1 cellular context compared by ENCODE assay signal in the genomic region with DNA sequence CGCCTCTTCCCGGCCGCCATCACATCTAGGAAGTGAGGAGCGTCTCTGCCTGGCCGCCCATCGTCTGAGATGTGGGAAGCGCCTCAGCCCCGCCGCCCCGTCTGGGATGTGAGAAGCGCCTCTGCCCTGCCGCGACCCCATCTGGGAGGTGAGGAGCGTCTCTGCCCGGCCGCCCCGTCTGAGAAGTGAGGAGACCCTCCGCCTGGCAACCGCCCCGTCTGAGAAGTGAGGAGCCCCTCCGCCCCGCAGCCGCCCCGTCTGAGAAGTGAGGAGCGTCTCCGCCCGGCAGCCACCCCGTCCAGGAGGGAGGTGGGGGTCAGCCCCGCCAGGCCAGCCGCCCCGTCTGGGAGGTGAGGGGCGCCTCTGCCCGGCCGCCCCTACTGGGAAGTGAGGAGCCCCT. TPM values are rescaled to one million over a fixed set of nuclear protein-coding genes. Genes with fewer than 3 reads are reported as not detected.
"Had no signal": no experiment of that assay in that cellular context is flagged by ENCODE, and none has a peak within 500 bp of the region (broad histone marks: within the 10 kb centered on the region; RNA-seq: fewer than 3 reads in every experiment).

No MANE protein-coding gene starts in this region.

RNA-seq across cellular contexts. Expression of a gene that starts 40.1 kb away (rescaled TPM):
- total RNA-seq: LHCN-M2 had no signal
